In the genomic region with DNA sequence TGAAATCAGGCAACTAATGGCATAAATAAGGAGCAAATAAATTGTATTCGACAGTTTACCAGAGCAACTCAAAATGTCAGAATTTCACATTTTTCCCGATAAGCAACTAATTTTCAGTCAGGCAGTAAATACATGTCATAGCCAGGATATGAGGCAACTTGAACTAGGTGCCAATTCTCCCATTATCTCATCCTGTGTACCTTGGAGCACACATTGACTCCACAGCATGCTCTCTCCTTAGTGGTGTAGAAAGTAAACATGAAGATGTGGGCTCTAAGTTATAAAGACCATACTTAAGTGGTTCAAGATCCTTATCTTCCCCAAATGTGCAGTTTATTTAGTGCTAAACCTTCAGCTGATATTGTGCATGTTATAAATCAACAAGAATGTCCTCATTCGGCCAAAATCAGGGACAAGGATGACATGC, we compare ENCODE assay signal across 1 cellular context.
TF ChIP-seq lines count a peak whose summit lies in the region.

No MANE protein-coding gene starts in this region.

TF ChIP-seq in HepG2, 621 proteins besides CTCF, POLR2A, EP300 and RAD21 (continued from another document):
- TF ChIP-seq ZNF512B (CRISPR knock-in tag; IDR thresholded peaks at IDR 0.05; ENCODE audit: borderline replicate concordance) (no peak), MTA1 (CRISPR knock-in tag; IDR thresholded peaks at IDR 0.05; ENCODE audit: borderline replicate concordance) (no peak), ZNF383 (CRISPR knock-in tag; IDR thresholded peaks at IDR 0.05; ENCODE audit: borderline replicate concordance) (no peak), EED (CRISPR knock-in tag; IDR thresholded peaks at IDR 0.05) (no peak), ZNF333 (CRISPR knock-in tag; IDR thresholded peaks at IDR 0.05; ENCODE audit: borderline replicate concordance) (no peak), ZNF367 (CRISPR knock-in tag; IDR thresholded peaks at IDR 0.05; ENCODE audit: borderline replicate concordance) (no peak), GATAD1 (CRISPR knock-in tag; IDR thresholded peaks at IDR 0.05) (no peak), HOXA9 (CRISPR knock-in tag; IDR thresholded peaks at IDR 0.05; ENCODE audit: borderline replicate concordance) (no peak), ZNF816 (CRISPR knock-in tag; IDR thresholded peaks at IDR 0.05; ENCODE audit: borderline replicate concordance) (no peak)
- TF ChIP-seq, protein P1, sequence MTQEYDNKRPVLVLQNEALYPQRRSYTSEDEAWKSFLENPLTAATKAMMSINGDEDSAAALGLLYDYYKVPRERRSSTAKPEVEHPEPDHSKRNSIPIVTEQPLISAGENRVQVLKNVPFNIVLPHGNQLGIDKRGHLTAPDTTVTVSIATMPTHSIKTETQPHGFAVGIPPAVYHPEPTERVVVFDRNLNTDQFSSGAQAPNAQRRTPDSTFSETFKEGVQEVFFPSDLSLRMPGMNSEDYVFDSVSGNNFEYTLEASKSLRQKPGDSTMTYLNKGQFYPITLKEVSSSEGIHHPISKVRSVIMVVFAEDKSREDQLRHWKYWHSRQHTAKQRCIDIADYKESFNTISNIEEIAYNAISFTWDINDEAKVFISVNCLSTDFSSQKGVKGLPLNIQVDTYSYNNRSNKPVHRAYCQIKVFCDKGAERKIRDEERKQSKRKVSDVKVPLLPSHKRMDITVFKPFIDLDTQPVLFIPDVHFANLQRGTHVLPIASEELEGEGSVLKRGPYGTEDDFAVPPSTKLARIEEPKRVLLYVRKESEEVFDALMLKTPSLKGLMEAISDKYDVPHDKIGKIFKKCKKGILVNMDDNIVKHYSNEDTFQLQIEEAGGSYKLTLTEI (CRISPR knock-in tag; conservative IDR thresholded peaks at IDR 0.05): no peak
TF ChIP-seq in HepG2: peak in this region for 0.
